ENCODE assay signal across 8 cellular contexts in genomic region chr2:68721482-68722071, GRCh38. TPM values are rescaled to one million over a fixed set of nuclear protein-coding genes. Genes with fewer than 3 reads are reported as not detected.
DNase-seq lines count a peak whose midpoint lies in the region; ATAC-seq and TF ChIP-seq lines count a peak whose summit lies in the region.

No MANE protein-coding gene starts in this region.

- no peak for TF ChIP-seq EP300 in suprapubic skin (IDR thresholded peaks at IDR 0.05)

- peak overlapping the region; percentile 68 for H3K4me2 ChIP-seq in OCI-LY3 (ENCODE audit: low read length)

- H3K9me3 ChIP-seq in OCI-LY3 (ENCODE audit: insufficient read depth, low read length) (no peaks in the 10 kb centered on the region), lower lobe of right lung (no peaks in the 10 kb centered on the region), suprapubic skin (no peaks in the 10 kb centered on the region)

- intact Hi-C loops in lower lobe of right lung (cut with DNase I), result no loop called here

- no peak for TF ChIP-seq POLR2A in suprapubic skin (IDR thresholded peaks at IDR 0.05)

- H3K36me3 ChIP-seq in OCI-LY3 (replicated peaks; ENCODE audit: low read depth, low read length) (no peaks in the 10 kb centered on the region), lower lobe of right lung (no peaks in the 10 kb centered on the region), suprapubic skin (no peaks in the 10 kb centered on the region)

- peak overlapping the region; percentile 49 for H3K4me3 ChIP-seq in OCI-LY3 (ENCODE audit: low read length)
- no peak overlapping the region for H3K4me3 ChIP-seq in lower lobe of right lung
- H3K4me3 ChIP-seq in suprapubic skin, result no peak overlapping the region

- peak overlapping the region; percentile 86 for H3K27ac ChIP-seq in OCI-LY3 (ENCODE audit: low read length)
- no peak overlapping the region for H3K27ac ChIP-seq in lower lobe of right lung
- H3K27ac ChIP-seq in suprapubic skin, result no peak overlapping the region

- H3K9ac ChIP-seq in OCI-LY3 (ENCODE audit: low read length), result peak overlapping the region; percentile 76

- 0 out of 2 replicates have a peak, but pooled peaks cover 2% of the 10 kb centered on the region for H3K79me2 ChIP-seq in OCI-LY3 (ENCODE audit: low read length)

- peak; percentile 70 for ATAC-seq in GM18868 (IDR thresholded peaks at IDR 0.05; ENCODE audit: unreplicated experiment)
- ATAC-seq in HG02623 (IDR thresholded peaks at IDR 0.05; ENCODE audit: unreplicated experiment), result peak; percentile 69
- peak; percentile 23 to 40 for ATAC-seq in lower lobe of right lung

- no peak for TF ChIP-seq CTCF in OCI-LY3 (IDR thresholded peaks at IDR 0.05; ENCODE audit: low read depth, low read length)
- TF ChIP-seq CTCF in lower lobe of right lung (IDR thresholded peaks at IDR 0.05), result no peak
- no peak for TF ChIP-seq CTCF in suprapubic skin (IDR thresholded peaks at IDR 0.05)

- 54% methylated on average over 7 of the region's 7 CpGs for WGBS in suprapubic skin

- H3K4me1 ChIP-seq in OCI-LY3 (ENCODE audit: low read length) (peaks cover 78% of the 10 kb centered on the region), lower lobe of right lung (peaks cover 13% of the 10 kb centered on the region), suprapubic skin (peaks cover 4% of the 10 kb centered on the region)

- H3K27me3 ChIP-seq in OCI-LY3 (ENCODE audit: low read depth, low read length) (no peaks in the 10 kb centered on the region), lower lobe of right lung (ENCODE audit: low read depth) (no peaks in the 10 kb centered on the region), suprapubic skin (no peaks in the 10 kb centered on the region)

- peak overlapping the region; percentile 12; the same call in 1 of the 2 replicates for H2AFZ ChIP-seq in OCI-LY3 (ENCODE audit: low read depth, low read length)

- DNase-seq in lower lobe of right lung (no peak), DMS 273 (lab: John Stamatoyannopoulos, UW; ENCODE audit: unreplicated experiment) (no peak), suprapubic skin (ENCODE audit: low spot score in 2 of 2) (no peak), hypothalamus (lab: John Stamatoyannopoulos, UW) (no peak), NCI-H2107 (lab: John Stamatoyannopoulos, UW) (no peak)

- no peaks in the 10 kb centered on the region for H4K20me1 ChIP-seq in OCI-LY3 (ENCODE audit: insufficient read depth, low read length)

RNA-seq across cellular contexts. Expression of gene ARHGAP25, which starts 13.0 kb away (rescaled TPM):
- 48.5 TPM for total RNA-seq in lower lobe of right lung
- 10 to 100 TPM in 1 of 4 donors, 1 to 10 TPM in 3; 2.0 to 10.9 (median 6.1) TPM for total RNA-seq in suprapubic skin
